21 cellular contexts compared by ENCODE assay signal in genomic region chr4:78863991-78864390, GRCh38.
A peak's percentile ranks its signal among the peaks of the same experiment; 100 is the strongest.
DNase-seq lines count a peak whose midpoint lies in the region; ATAC-seq, FAIRE-seq and TF ChIP-seq lines count a peak whose summit lies in the region.
"Had no signal": no experiment of that assay in that cellular context is flagged by ENCODE, and none has a peak within 500 bp of the region (broad histone marks: within the 10 kb centered on the region; RNA-seq: fewer than 3 reads in every experiment).

No MANE protein-coding gene starts in this region.

- no peak overlapping the region for H2AFZ ChIP-seq in GM23248
- H2AFZ ChIP-seq in OCI-LY3 (ENCODE audit: low read depth, low read length): no peak overlapping the region
- H2AFZ ChIP-seq in trophoblast cell (ENCODE audit: insufficient read depth, low read length, poor library complexity): no peak overlapping the region
- H2AFZ ChIP-seq in neural progenitor cell (replicated peaks): no peak overlapping the region

- H3K4me1 Mint-ChIP-seq in memory B cell (peaks cover 20% of the 10 kb centered on the region), neural progenitor cell (no peaks in the 10 kb centered on the region)

- H3F3A ChIP-seq in GM23248 (ENCODE audit: insufficient read depth) (peaks cover 28% of the 10 kb centered on the region; the same call in 1 of the 2 replicates), neural progenitor cell (ENCODE audit: low read depth) (peaks cover 5% of the 10 kb centered on the region)

- H3K9ac ChIP-seq in GM23248 (no peak overlapping the region), OCI-LY3 (ENCODE audit: low read length) (peak overlapping the region; percentile 31; the same call in 1 of the 2 replicates), trophoblast cell (ENCODE audit: low read length) (no peak overlapping the region), neural progenitor cell (no peak overlapping the region)

- H3K27me3 ChIP-seq in GM23248 (replicated peaks; ENCODE audit: insufficient read depth) (no peaks in the 10 kb centered on the region), OCI-LY3 (ENCODE audit: low read depth, low read length) (no peaks in the 10 kb centered on the region), trophoblast cell (ENCODE audit: insufficient read depth, low read length) (no peaks in the 10 kb centered on the region), neural progenitor cell (no peaks in the 10 kb centered on the region)
- H3K27me3 ChIP-seq: cardiac muscle cell, gastroesophageal sphincter, pancreas, Peyer's patch, right atrium auricular region, SJCRH30, stomach, transverse colon had no signal

- H3K27ac ChIP-seq in GM23248 (no peak overlapping the region), OCI-LY3 (ENCODE audit: low read length) (peak overlapping the region; percentile 39), trophoblast cell (ENCODE audit: low read depth, low read length) (no peak overlapping the region), neural progenitor cell (no peak overlapping the region)
- H3K27ac ChIP-seq: cardiac muscle cell, pancreas, right atrium auricular region, SJCRH30, stomach had no signal

- H2BK5ac ChIP-seq in trophoblast cell (ENCODE audit: low read depth, low read length, poor library complexity): no peak overlapping the region

- H3K14ac ChIP-seq in trophoblast cell (ENCODE audit: low read length): no peak overlapping the region

- H3K79me2 ChIP-seq in GM23248 (ENCODE audit: insufficient read depth) (peaks cover 6% of the 10 kb centered on the region; the same call in 1 of the 2 replicates), OCI-LY3 (ENCODE audit: low read length) (no peaks in the 10 kb centered on the region), trophoblast cell (ENCODE audit: control insufficient read depth, insufficient read depth, low read length, poor library complexity) (no peaks in the 10 kb centered on the region), neural progenitor cell (ENCODE audit: low read depth) (no peaks in the 10 kb centered on the region)

- H3K9me3 Mint-ChIP-seq in memory B cell (no peaks in the 10 kb centered on the region), neural progenitor cell (no peaks in the 10 kb centered on the region)
- H3K9me3 Mint-ChIP-seq: nephron had no signal

- peak; percentile 44 for FAIRE-seq in GM19239 (lab: Jason Lieb, UNC)

- H4K12ac ChIP-seq in trophoblast cell (ENCODE audit: low read depth, low read length): no peak overlapping the region

- H3K36me3 ChIP-seq in GM23248 (ENCODE audit: low read depth) (peaks cover 8% of the 10 kb centered on the region; the same call in 1 of the 2 replicates), OCI-LY3 (replicated peaks; ENCODE audit: low read depth, low read length) (peaks cover 7% of the 10 kb centered on the region), trophoblast cell (ENCODE audit: control insufficient read depth in 1 of 2, insufficient read depth in 2 of 2, low read length in 2 of 2) (no peaks in the 10 kb centered on the region), neural progenitor cell (peaks cover 17% of the 10 kb centered on the region)
- H3K36me3 ChIP-seq: cardiac muscle cell, HAP-1, pancreas had no signal

- DNase-seq in GM19239 (ENCODE audit: insufficient read length, low spot score): no peak
- DNase-seq in GM23248: peak; percentile 4
- DNase-seq in memory B cell (ENCODE audit: low spot score in 2 of 2): no peak
- DNase-seq in activated T-cell treated with anti-CD3 and anti-CD28 coated beads, Interleukin-2, amount 50 U/mL, for 1 hour: no peak
- no peak for DNase-seq in trophoblast cell
- DNase-seq in neural progenitor cell (ENCODE audit: low spot score): no peak
- DNase-seq: activated naive CD4-positive, alpha-beta T cell treated with anti-CD3 and anti-CD28 coated beads, Interleukin-2, amount 50 U/mL, for 16 hours; cortex of kidney; Peyer's patch; stimulated activated CD4-positive, alpha-beta T cell treated with anti-CD3 and anti-CD28 coated beads, Interleukin-12 subunit alpha, Interleukin-12 subunit beta, amount 100 ng/mL, for 4 hours; stomach; transverse colon had no signal

- H3K9me3 ChIP-seq in GM23248 (ENCODE audit: low read depth) (no peaks in the 10 kb centered on the region), OCI-LY3 (ENCODE audit: insufficient read depth, low read length) (no peaks in the 10 kb centered on the region), trophoblast cell (ENCODE audit: insufficient read depth, low read depth, low read length) (no peaks in the 10 kb centered on the region), neural progenitor cell (ENCODE audit: low read depth) (no peaks in the 10 kb centered on the region)
- H3K9me3 ChIP-seq: gastroesophageal sphincter, HAP-1, mucosa of descending colon, pancreas, Peyer's patch, right atrium auricular region, SJCRH30, stomach, transverse colon had no signal

- H3K4me2 ChIP-seq in GM23248 (ENCODE audit: unreplicated experiment) (no peak overlapping the region), OCI-LY3 (ENCODE audit: low read length) (peak overlapping the region; percentile 71), trophoblast cell (ENCODE audit: low read length) (no peak overlapping the region), neural progenitor cell (no peak overlapping the region)

- WGBS in GM23248 (ENCODE audit: low coverage in 1 of 2, low lambda C conversion rate in 2 of 2, missing lambda C conversion rate in 2 of 2), 2 experiments: 44% methylated on average over 2 of the region's 2 CpGs
- no CpG with 5 or more reads among the region's 2 CpGs for WGBS in trophoblast cell (ENCODE audit: extremely low coverage, insufficient coverage, insufficient read length)

- H3K4ac ChIP-seq in trophoblast cell (ENCODE audit: low read depth, low read length): no peak overlapping the region

- no peak overlapping the region for H3K18ac ChIP-seq in trophoblast cell (ENCODE audit: low read length)

- no peak for TF ChIP-seq CTCF in OCI-LY3 (IDR thresholded peaks at IDR 0.05; ENCODE audit: low read depth, low read length)
- no peak for TF ChIP-seq CTCF in neural progenitor cell (IDR thresholded peaks at IDR 0.05)

- peaks cover 14% of the 10 kb centered on the region for H3K36me3 Mint-ChIP-seq in memory B cell
- H3K36me3 Mint-ChIP-seq in neural progenitor cell: peaks cover 7% of the 10 kb centered on the region

- no peaks in the 10 kb centered on the region for H3K79me1 ChIP-seq in trophoblast cell (ENCODE audit: low read length)

- H3K9me2 ChIP-seq in GM23248 (ENCODE audit: insufficient read depth): no peaks in the 10 kb centered on the region

- H3K4me1 ChIP-seq in GM23248 (ENCODE audit: insufficient read depth): no peaks in the 10 kb centered on the region
- peaks cover 14% of the 10 kb centered on the region for H3K4me1 ChIP-seq in OCI-LY3 (ENCODE audit: low read length)
- H3K4me1 ChIP-seq in trophoblast cell (ENCODE audit: control insufficient read depth in 1 of 2, insufficient read depth in 2 of 2, low read length in 2 of 2): no peaks in the 10 kb centered on the region
- H3K4me1 ChIP-seq in neural progenitor cell: no peaks in the 10 kb centered on the region
- H3K4me1 ChIP-seq: HAP-1, right atrium auricular region, SJCRH30 had no signal

- no peak overlapping the region for H2BK12ac ChIP-seq in trophoblast cell (ENCODE audit: low read length)

- H4K8ac ChIP-seq in trophoblast cell (ENCODE audit: low read depth, low read length): no peak overlapping the region

- H3K4me3 Mint-ChIP-seq in memory B cell (no peak overlapping the region), neural progenitor cell (no peak overlapping the region)
- H3K4me3 Mint-ChIP-seq: nephron had no signal

- no peaks in the 10 kb centered on the region for H3K27me3 Mint-ChIP-seq in memory B cell
- H3K27me3 Mint-ChIP-seq in neural progenitor cell (ENCODE audit: insufficient read depth, low read depth): no peaks in the 10 kb centered on the region

- in situ Hi-C loops in GM23248 (cut with MboI): loop anchor here (25.0 kb wide), 1 partner anchor 902 kb away; no protein-coding TSS in a partner anchor

- ATAC-seq in memory B cell (ENCODE audit: low read depth): no peak
- ATAC-seq: gastroesophageal sphincter had no signal

- no peak overlapping the region for H2AK5ac ChIP-seq in trophoblast cell (ENCODE audit: low read length)

- H3K23ac ChIP-seq in trophoblast cell (ENCODE audit: low read length): no peak overlapping the region

- no peak overlapping the region for H2BK120ac ChIP-seq in trophoblast cell (ENCODE audit: insufficient read depth, low read length, poor library complexity)

- H4K91ac ChIP-seq in trophoblast cell (ENCODE audit: low read depth, low read length): no peak overlapping the region

- no peak overlapping the region for H3K4me3 ChIP-seq in GM23248
- peak overlapping the region; percentile 47 for H3K4me3 ChIP-seq in OCI-LY3 (ENCODE audit: low read length)
- no peak overlapping the region for H3K4me3 ChIP-seq in trophoblast cell (ENCODE audit: low read depth, low read length)
- H3K4me3 ChIP-seq in neural progenitor cell: no peak overlapping the region
- H3K4me3 ChIP-seq: cardiac muscle cell, gastroesophageal sphincter, HAP-1, mucosa of descending colon, pancreas, Peyer's patch, right atrium auricular region, SJCRH30, stomach, transverse colon had no signal

- H4K20me1 ChIP-seq in GM23248 (ENCODE audit: insufficient read depth) (no peaks in the 10 kb centered on the region), OCI-LY3 (ENCODE audit: insufficient read depth, low read length) (no peaks in the 10 kb centered on the region), neural progenitor cell (ENCODE audit: low read depth) (no peaks in the 10 kb centered on the region)

- peak overlapping the region; percentile 76 for H3K27ac Mint-ChIP-seq in memory B cell
- H3K27ac Mint-ChIP-seq in neural progenitor cell: no peak overlapping the region
- H3K27ac Mint-ChIP-seq: nephron had no signal
